Comparison of ENCODE assay signal across 1 cellular context in the genomic region with DNA sequence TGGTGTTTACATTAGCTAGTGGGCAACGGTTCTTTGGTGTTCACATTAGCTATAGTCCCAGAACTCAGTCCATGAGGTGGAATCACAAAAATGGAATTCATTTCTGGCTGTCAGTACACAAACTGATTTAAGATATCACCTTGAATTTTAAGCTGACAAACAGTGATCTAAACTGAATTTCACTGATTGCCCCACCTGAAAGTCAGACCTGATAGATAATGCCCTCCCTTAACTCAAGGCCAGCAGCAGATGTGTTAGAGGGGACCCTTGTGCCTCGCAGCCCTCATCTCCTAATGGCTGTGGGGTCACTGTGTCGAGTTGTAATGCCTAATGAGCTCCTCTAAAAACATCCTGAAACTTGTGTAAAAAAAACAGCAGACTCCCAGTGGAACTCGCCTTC.
TF ChIP-seq lines count a peak whose summit lies in the region.

No MANE protein-coding gene starts in this region.

TF ChIP-seq in GM12878, 131 proteins besides CTCF, POLR2A, EP300 and RAD21:
- TF ChIP-seq, protein P1, sequence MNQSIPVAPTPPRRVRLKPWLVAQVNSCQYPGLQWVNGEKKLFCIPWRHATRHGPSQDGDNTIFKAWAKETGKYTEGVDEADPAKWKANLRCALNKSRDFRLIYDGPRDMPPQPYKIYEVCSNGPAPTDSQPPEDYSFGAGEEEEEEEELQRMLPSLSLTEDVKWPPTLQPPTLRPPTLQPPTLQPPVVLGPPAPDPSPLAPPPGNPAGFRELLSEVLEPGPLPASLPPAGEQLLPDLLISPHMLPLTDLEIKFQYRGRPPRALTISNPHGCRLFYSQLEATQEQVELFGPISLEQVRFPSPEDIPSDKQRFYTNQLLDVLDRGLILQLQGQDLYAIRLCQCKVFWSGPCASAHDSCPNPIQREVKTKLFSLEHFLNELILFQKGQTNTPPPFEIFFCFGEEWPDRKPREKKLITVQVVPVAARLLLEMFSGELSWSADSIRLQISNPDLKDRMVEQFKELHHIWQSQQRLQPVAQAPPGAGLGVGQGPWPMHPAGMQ (IDR thresholded peaks at IDR 0.05; ENCODE audit: borderline replicate concordance), result no peak
- TF ChIP-seq MXI1 (IDR thresholded peaks at IDR 0.05; ENCODE audit: low read depth, low read length) (no peak), CBX3 (IDR thresholded peaks at IDR 0.05; ENCODE audit: borderline replicate concordance, low read depth) (no peak), ATF7 (IDR thresholded peaks at IDR 0.05; ENCODE audit: low read depth) (no peak), KAT2A (conservative IDR thresholded peaks at IDR 0.05; ENCODE audit: control insufficient read depth, low read depth, low read length) (no peak), PAX5 (IDR thresholded peaks at IDR 0.05; ENCODE audit: borderline replicate concordance, low read depth, low read length) (no peak), E2F4 (IDR thresholded peaks at IDR 0.05; ENCODE audit: low read depth, low read length) (no peak), FOXK2 (IDR thresholded peaks at IDR 0.05) (no peak), ZNF274 (IDR thresholded peaks at IDR 0.05; ENCODE audit: insufficient read depth, insufficient read length) (no peak), HDGF (IDR thresholded peaks at IDR 0.05) (no peak), JUND (IDR thresholded peaks at IDR 0.05; ENCODE audit: low read depth, low read length) (no peak)
- TF ChIP-seq, protein P2, sequence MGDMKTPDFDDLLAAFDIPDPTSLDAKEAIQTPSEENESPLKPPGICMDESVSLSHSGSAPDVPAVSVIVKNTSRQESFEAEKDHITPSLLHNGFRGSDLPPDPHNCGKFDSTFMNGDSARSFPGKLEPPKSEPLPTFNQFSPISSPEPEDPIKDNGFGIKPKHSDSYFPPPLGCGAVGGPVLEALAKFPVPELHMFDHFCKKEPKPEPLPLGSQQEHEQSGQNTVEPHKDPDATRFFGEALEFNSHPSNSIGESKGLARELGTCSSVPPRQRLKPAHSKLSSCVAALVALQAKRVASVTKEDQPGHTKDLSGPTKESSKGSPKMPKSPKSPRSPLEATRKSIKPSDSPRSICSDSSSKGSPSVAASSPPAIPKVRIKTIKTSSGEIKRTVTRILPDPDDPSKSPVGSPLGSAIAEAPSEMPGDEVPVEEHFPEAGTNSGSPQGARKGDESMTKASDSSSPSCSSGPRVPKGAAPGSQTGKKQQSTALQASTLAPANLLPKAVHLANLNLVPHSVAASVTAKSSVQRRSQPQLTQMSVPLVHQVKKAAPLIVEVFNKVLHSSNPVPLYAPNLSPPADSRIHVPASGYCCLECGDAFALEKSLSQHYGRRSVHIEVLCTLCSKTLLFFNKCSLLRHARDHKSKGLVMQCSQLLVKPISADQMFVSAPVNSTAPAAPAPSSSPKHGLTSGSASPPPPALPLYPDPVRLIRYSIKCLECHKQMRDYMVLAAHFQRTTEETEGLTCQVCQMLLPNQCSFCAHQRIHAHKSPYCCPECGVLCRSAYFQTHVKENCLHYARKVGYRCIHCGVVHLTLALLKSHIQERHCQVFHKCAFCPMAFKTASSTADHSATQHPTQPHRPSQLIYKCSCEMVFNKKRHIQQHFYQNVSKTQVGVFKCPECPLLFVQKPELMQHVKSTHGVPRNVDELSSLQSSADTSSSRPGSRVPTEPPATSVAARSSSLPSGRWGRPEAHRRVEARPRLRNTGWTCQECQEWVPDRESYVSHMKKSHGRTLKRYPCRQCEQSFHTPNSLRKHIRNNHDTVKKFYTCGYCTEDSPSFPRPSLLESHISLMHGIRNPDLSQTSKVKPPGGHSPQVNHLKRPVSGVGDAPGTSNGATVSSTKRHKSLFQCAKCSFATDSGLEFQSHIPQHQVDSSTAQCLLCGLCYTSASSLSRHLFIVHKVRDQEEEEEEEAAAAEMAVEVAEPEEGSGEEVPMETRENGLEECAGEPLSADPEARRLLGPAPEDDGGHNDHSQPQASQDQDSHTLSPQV (IDR thresholded peaks at IDR 0.05), result no peak
- TF ChIP-seq, protein P3, sequence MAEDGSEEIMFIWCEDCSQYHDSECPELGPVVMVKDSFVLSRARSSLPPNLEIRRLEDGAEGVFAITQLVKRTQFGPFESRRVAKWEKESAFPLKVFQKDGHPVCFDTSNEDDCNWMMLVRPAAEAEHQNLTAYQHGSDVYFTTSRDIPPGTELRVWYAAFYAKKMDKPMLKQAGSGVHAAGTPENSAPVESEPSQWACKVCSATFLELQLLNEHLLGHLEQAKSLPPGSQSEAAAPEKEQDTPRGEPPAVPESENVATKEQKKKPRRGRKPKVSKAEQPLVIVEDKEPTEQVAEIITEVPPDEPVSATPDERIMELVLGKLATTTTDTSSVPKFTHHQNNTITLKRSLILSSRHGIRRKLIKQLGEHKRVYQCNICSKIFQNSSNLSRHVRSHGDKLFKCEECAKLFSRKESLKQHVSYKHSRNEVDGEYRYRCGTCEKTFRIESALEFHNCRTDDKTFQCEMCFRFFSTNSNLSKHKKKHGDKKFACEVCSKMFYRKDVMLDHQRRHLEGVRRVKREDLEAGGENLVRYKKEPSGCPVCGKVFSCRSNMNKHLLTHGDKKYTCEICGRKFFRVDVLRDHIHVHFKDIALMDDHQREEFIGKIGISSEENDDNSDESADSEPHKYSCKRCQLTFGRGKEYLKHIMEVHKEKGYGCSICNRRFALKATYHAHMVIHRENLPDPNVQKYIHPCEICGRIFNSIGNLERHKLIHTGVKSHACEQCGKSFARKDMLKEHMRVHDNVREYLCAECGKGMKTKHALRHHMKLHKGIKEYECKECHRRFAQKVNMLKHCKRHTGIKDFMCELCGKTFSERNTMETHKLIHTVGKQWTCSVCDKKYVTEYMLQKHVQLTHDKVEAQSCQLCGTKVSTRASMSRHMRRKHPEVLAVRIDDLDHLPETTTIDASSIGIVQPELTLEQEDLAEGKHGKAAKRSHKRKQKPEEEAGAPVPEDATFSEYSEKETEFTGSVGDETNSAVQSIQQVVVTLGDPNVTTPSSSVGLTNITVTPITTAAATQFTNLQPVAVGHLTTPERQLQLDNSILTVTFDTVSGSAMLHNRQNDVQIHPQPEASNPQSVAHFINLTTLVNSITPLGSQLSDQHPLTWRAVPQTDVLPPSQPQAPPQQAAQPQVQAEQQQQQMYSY (CRISPR knock-in tag; IDR thresholded peaks at IDR 0.05), result no peak
- TF ChIP-seq, protein P4, sequence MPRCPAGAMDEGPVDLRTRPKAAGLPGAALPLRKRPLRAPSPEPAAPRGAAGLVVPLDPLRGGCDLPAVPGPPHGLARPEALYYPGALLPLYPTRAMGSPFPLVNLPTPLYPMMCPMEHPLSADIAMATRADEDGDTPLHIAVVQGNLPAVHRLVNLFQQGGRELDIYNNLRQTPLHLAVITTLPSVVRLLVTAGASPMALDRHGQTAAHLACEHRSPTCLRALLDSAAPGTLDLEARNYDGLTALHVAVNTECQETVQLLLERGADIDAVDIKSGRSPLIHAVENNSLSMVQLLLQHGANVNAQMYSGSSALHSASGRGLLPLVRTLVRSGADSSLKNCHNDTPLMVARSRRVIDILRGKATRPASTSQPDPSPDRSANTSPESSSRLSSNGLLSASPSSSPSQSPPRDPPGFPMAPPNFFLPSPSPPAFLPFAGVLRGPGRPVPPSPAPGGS (IDR thresholded peaks at IDR 0.05; ENCODE audit: borderline replicate concordance, insufficient read depth, low read depth, low read length, poor library complexity, severe bottlenecking), result no peak
- TF ChIP-seq, protein P5, sequence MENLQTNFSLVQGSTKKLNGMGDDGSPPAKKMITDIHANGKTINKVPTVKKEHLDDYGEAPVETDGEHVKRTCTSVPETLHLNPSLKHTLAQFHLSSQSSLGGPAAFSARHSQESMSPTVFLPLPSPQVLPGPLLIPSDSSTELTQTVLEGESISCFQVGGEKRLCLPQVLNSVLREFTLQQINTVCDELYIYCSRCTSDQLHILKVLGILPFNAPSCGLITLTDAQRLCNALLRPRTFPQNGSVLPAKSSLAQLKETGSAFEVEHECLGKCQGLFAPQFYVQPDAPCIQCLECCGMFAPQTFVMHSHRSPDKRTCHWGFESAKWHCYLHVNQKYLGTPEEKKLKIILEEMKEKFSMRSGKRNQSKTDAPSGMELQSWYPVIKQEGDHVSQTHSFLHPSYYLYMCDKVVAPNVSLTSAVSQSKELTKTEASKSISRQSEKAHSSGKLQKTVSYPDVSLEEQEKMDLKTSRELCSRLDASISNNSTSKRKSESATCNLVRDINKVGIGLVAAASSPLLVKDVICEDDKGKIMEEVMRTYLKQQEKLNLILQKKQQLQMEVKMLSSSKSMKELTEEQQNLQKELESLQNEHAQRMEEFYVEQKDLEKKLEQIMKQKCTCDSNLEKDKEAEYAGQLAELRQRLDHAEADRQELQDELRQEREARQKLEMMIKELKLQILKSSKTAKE (IDR thresholded peaks at IDR 0.05; ENCODE audit: low read depth, poor library complexity, severe bottlenecking), result no peak
